In genomic region chr10:18649364-18649959, GRCh38 we compare ENCODE assay signal across 9 cellular contexts. TPM values are rescaled to one million over a fixed set of nuclear protein-coding genes. Genes with fewer than 3 reads are reported as not detected.
DNase-seq lines count a peak whose midpoint lies in the region; ATAC-seq, FAIRE-seq and TF ChIP-seq lines count a peak whose summit lies in the region.
"Had no signal": no experiment of that assay in that cellular context is flagged by ENCODE, and none has a peak within 500 bp of the region (broad histone marks: within the 10 kb centered on the region; RNA-seq: fewer than 3 reads in every experiment).

No MANE protein-coding gene starts in this region.

- CTCF ChIA-PET in naive thymus-derived CD4-positive, alpha-beta T cell (lab: Charles Lee): no interaction called here

- H3K27ac Mint-ChIP-seq in activated naive CD8-positive, alpha-beta T cell treated with anti-CD3 and anti-CD28 coated beads, Interleukin-2, amount 10 ng/mL, durations not matched to agents 7 days and 5 days: peak overlapping the region; percentile 95
- peak overlapping the region; percentile 28 to 98 (median 94) for H3K27ac Mint-ChIP-seq in naive thymus-derived CD4-positive, alpha-beta T cell

- H3K9me2 ChIP-seq in DOHH2 (replicated peaks; ENCODE audit: control insufficient read depth, low read length): no peaks in the 10 kb centered on the region

- no peaks in the 10 kb centered on the region for H3K27me3 ChIP-seq in DOHH2 (ENCODE audit: control insufficient read depth, low read length)
- H3K27me3 ChIP-seq in naive thymus-derived CD4-positive, alpha-beta T cell (ENCODE audit: control insufficient read depth in 2 of 2, insufficient read depth in 2 of 2, low read length in 2 of 2): no peaks in the 10 kb centered on the region
- H3K27me3 ChIP-seq in small intestine (ENCODE audit: control insufficient read depth in 2 of 2, insufficient read depth in 2 of 2, low read length in 2 of 2): no peaks in the 10 kb centered on the region

- peak overlapping the region; percentile 92 for H3K4me2 ChIP-seq in DOHH2 (ENCODE audit: low read length)

- H3K9me3 Mint-ChIP-seq in activated naive CD8-positive, alpha-beta T cell treated with anti-CD3 and anti-CD28 coated beads, Interleukin-2, amount 10 ng/mL, durations not matched to agents 7 days and 5 days: no peaks in the 10 kb centered on the region
- peaks cover 0 to 4% (median 0%) of the 10 kb centered on the region in 11 donors for H3K9me3 Mint-ChIP-seq in naive thymus-derived CD4-positive, alpha-beta T cell

- intact Hi-C loops in naive thymus-derived CD4-positive, alpha-beta T cell (cut with micrococcal nuclease): no loop called here

- 51 to 68% (median 56%) methylated on average over 7 of the region's 7 CpGs for WGBS in small intestine, 3 donors

- H3K79me2 ChIP-seq in DOHH2 (ENCODE audit: control insufficient read depth, low read length): peaks cover 47% of the 10 kb centered on the region

- H3K4me1 ChIP-seq in DOHH2 (ENCODE audit: control insufficient read depth, low read length) (peaks cover 32% of the 10 kb centered on the region), small intestine (ENCODE audit: control insufficient read depth in 2 of 2, insufficient read depth in 1 of 2, low read depth in 1 of 2, low read length in 1 of 2) (peaks cover 2 to 4% of the 10 kb centered on the region in 2 donors)
- H3K4me1 ChIP-seq in naive thymus-derived CD4-positive, alpha-beta T cell (ENCODE audit: control insufficient read depth in 2 of 2, insufficient read depth in 2 of 2, low read length in 2 of 2): peaks cover 3 to 10% of the 10 kb centered on the region in 2 donors

- no peaks in the 10 kb centered on the region for H3K27me3 Mint-ChIP-seq in activated naive CD8-positive, alpha-beta T cell treated with anti-CD3 and anti-CD28 coated beads, Interleukin-2, amount 10 ng/mL, durations not matched to agents 7 days and 5 days
- peaks cover 0 to 2% (median 0%) of the 10 kb centered on the region in 5 donors for H3K27me3 Mint-ChIP-seq in naive thymus-derived CD4-positive, alpha-beta T cell

- ATAC-seq in activated naive CD8-positive, alpha-beta T cell treated with anti-CD3 and anti-CD28 coated beads, Interleukin-2, amount 10 ng/mL, durations not matched to agents 7 days and 5 days (ENCODE audit: low read depth): no peak
- no peak for ATAC-seq in naive thymus-derived CD4-positive, alpha-beta T cell
- ATAC-seq: left cardiac atrium had no signal

- peak; percentile 24 to 53 for DNase-seq in Kasumi-1 (lab: John Stamatoyannopoulos, UW)
- no peak for DNase-seq in activated naive CD8-positive, alpha-beta T cell treated with anti-CD3 and anti-CD28 coated beads, Interleukin-2, amount 10 ng/mL, durations not matched to agents 7 days and 5 days
- DNase-seq in naive thymus-derived CD4-positive, alpha-beta T cell: no peak
- DNase-seq in NCI-H748 (lab: John Stamatoyannopoulos, UW; ENCODE audit: unreplicated experiment): no peak
- DNase-seq in NCI-H526 treated with DMSO at 0.1 percent for 48 hours (lab: John Stamatoyannopoulos, UW): no peak
- DNase-seq in small intestine: no peak
- no peak for DNase-seq in GM03348 (ENCODE audit: low spot score)
- DNase-seq: left cardiac atrium had no signal

- H3F3A ChIP-seq in DOHH2 (ENCODE audit: control insufficient read depth, insufficient read depth): peaks cover 10% of the 10 kb centered on the region

- peaks cover 31% of the 10 kb centered on the region for H3K4me1 Mint-ChIP-seq in activated naive CD8-positive, alpha-beta T cell treated with anti-CD3 and anti-CD28 coated beads, Interleukin-2, amount 10 ng/mL, durations not matched to agents 7 days and 5 days
- peaks cover 10 to 47% (median 43%) of the 10 kb centered on the region in 7 donors for H3K4me1 Mint-ChIP-seq in naive thymus-derived CD4-positive, alpha-beta T cell

- H3K4me3 Mint-ChIP-seq in activated naive CD8-positive, alpha-beta T cell treated with anti-CD3 and anti-CD28 coated beads, Interleukin-2, amount 10 ng/mL, durations not matched to agents 7 days and 5 days: peak overlapping the region; percentile 96
- H3K4me3 Mint-ChIP-seq in naive thymus-derived CD4-positive, alpha-beta T cell: peak overlapping the region; percentile 64 to 99 (median 96)

- POLR2A ChIA-PET in activated naive CD8-positive, alpha-beta T cell treated with anti-CD3 and anti-CD28 coated beads, Interleukin-2, amount 10 ng/mL, durations not matched to agents 7 days and 5 days (lab: Charles Lee): interaction anchor here (1.3 to 2.8 kb wide), 2 partner anchors 10 to 22 kb away, joined by 4 to 25 read pairs; partner anchors contain the start of gene ARL5B
- POLR2A ChIA-PET in naive thymus-derived CD4-positive, alpha-beta T cell (lab: Charles Lee): interaction anchor here (0.6 to 2.5 kb wide), 4 partner anchors 9 to 23 kb away, joined by 3 to 9 read pairs (median 4); partner anchors contain the start of gene ARL5B

- H4K20me1 ChIP-seq in DOHH2 (ENCODE audit: control insufficient read depth, insufficient read depth, low read depth, low read length): 0 out of 2 replicates have a peak, but pooled peaks cover 4% of the 10 kb centered on the region

- H3K9me3 ChIP-seq in DOHH2 (ENCODE audit: control insufficient read depth, insufficient read depth, low read length) (no peaks in the 10 kb centered on the region), small intestine (ENCODE audit: control insufficient read depth, low read depth) (no peaks in the 10 kb centered on the region)
- H3K9me3 ChIP-seq in naive thymus-derived CD4-positive, alpha-beta T cell (ENCODE audit: control insufficient read depth in 2 of 3, low read length in 3 of 3): no peaks in the 10 kb centered on the region

- no peak for TF ChIP-seq CTCF in DOHH2 (IDR thresholded peaks at IDR 0.05; ENCODE audit: low read depth, low read length, poor library complexity, severe bottlenecking)

- peaks cover 12% of the 10 kb centered on the region for H3K36me3 Mint-ChIP-seq in activated naive CD8-positive, alpha-beta T cell treated with anti-CD3 and anti-CD28 coated beads, Interleukin-2, amount 10 ng/mL, durations not matched to agents 7 days and 5 days
- H3K36me3 Mint-ChIP-seq in naive thymus-derived CD4-positive, alpha-beta T cell: peaks cover 0 to 17% (median 8%) of the 10 kb centered on the region in 5 donors

- H3K4me3 ChIP-seq in DOHH2 (ENCODE audit: low read length) (peak overlapping the region; percentile 89), small intestine (ENCODE audit: low read depth in 1 of 2, low read length in 2 of 2) (no peak overlapping the region)
- no peak overlapping the region for H3K4me3 ChIP-seq in naive thymus-derived CD4-positive, alpha-beta T cell (ENCODE audit: low read length)

- no peak for FAIRE-seq in small intestine (lab: Jason Lieb, UNC)

- H3K27ac ChIP-seq in DOHH2 (ENCODE audit: low read depth, low read length) (no peak overlapping the region), small intestine (ENCODE audit: low read depth in 1 of 2, low read length in 1 of 2) (no peak overlapping the region)
- no peak overlapping the region for H3K27ac ChIP-seq in naive thymus-derived CD4-positive, alpha-beta T cell (ENCODE audit: low read depth, low read length)

- H3K36me3 ChIP-seq in DOHH2 (ENCODE audit: control insufficient read depth, low read length): peaks cover 42% of the 10 kb centered on the region
- no peaks in the 10 kb centered on the region for H3K36me3 ChIP-seq in naive thymus-derived CD4-positive, alpha-beta T cell (ENCODE audit: control insufficient read depth in 2 of 3, insufficient read depth in 3 of 3, low read length in 3 of 3)
- H3K36me3 ChIP-seq in small intestine (ENCODE audit: control insufficient read depth in 2 of 2, insufficient read depth in 2 of 2, low read length in 2 of 2): no peaks in the 10 kb centered on the region

RNA-seq across cellular contexts. Expression of gene NSUN6, which starts 1.9 kb away (rescaled TPM):
- 10 to 100 TPM; 23.2 to 26.5 TPM for total RNA-seq in activated naive CD8-positive, alpha-beta T cell treated with anti-CD3 and anti-CD28 coated beads, Interleukin-2, amount 10 ng/mL, durations not matched to agents 7 days and 5 days
- 10 to 100 TPM; 19.6 to 51.8 (median 41.3) TPM for total RNA-seq in naive thymus-derived CD4-positive, alpha-beta T cell
- 10 to 100 TPM in 1 of 2 donors, 1 to 10 TPM in 1; 9.9 to 10.2 TPM for polyA plus RNA-seq in naive thymus-derived CD4-positive, alpha-beta T cell
- 10 to 100 TPM in 1 of 3 donors, 1 to 10 TPM in 2; 6.0 to 10.1 (median 7.0) TPM for polyA plus RNA-seq in small intestine

RNA-seq across cellular contexts. Expression of gene ARL5B, which starts 9.8 kb away (rescaled TPM):
- 10 to 100 TPM; 10.8 to 11.8 TPM for total RNA-seq in activated naive CD8-positive, alpha-beta T cell treated with anti-CD3 and anti-CD28 coated beads, Interleukin-2, amount 10 ng/mL, durations not matched to agents 7 days and 5 days
- 10 to 100 TPM in 4 of 5 experiments, 1 to 10 TPM in 1; 9.7 to 15.8 (median 13.9) TPM for total RNA-seq in naive thymus-derived CD4-positive, alpha-beta T cell
- under 1 TPM; 0.59 to 0.84 TPM for polyA plus RNA-seq in naive thymus-derived CD4-positive, alpha-beta T cell
- polyA plus RNA-seq in small intestine: 1 to 10 TPM; 5.9 to 7.4 (median 6.7) TPM

Comparison
In these comparisons a context has a peak if more than half of its experiments do, and no peak if none do; other contexts are left out.
1. DNase-seq: peak in Kasumi-1 (2 of 2); none in activated naive CD8-positive, alpha-beta T cell treated with anti-CD3 and anti-CD28 coated beads, Interleukin-2, amount 10 ng/mL, durations not matched to agents 7 days and 5 days (single experiment), naive thymus-derived CD4-positive, alpha-beta T cell (0 of 9), NCI-H748 (single experiment), NCI-H526 treated with DMSO at 0.1 percent for 48 hours (single experiment), small intestine (single experiment) and GM03348 (single experiment).